In genomic region chr7:134186801-134187200, GRCh38 we compare ENCODE assay signal across 24 cellular contexts. TPM values are rescaled to one million over a fixed set of nuclear protein-coding genes. Genes with fewer than 3 reads are reported as not detected.
"Had no signal": no experiment of that assay in that cellular context is flagged by ENCODE, and none has a peak within 500 bp of the region (broad histone marks: within the 10 kb centered on the region; RNA-seq: fewer than 3 reads in every experiment).

No MANE protein-coding gene starts in this region.

- FAIRE-seq: endothelial cell of umbilical vein had no signal

- ATAC-seq: left lobe of liver, natural killer cell, psoas muscle, right lobe of liver had no signal

- H3K27ac Mint-ChIP-seq: endodermal cell, natural killer cell, neural progenitor cell had no signal

- H3K27ac ChIP-seq: coronary artery, hepatocyte, neural progenitor cell, psoas muscle, right lobe of liver, skin epidermis, stomach, thoracic aorta had no signal

- H3K4me1 ChIP-seq: neural progenitor cell, psoas muscle, right lobe of liver, stomach had no signal

- H3K36me3 ChIP-seq: neural progenitor cell, right lobe of liver, stomach, thoracic aorta had no signal

- H3K4me3 Mint-ChIP-seq: endodermal cell, natural killer cell, neural progenitor cell had no signal

- DNase-seq: cerebellar nuclear complex; effector CD4-positive, alpha-beta T cell; endodermal cell; erythroblast; foreskin melanocyte; head of caudate nucleus; natural killer cell; nucleus accumbens; psoas muscle; retina; right lobe of liver; stimulated activated CD4-positive, alpha-beta T cell treated with anti-CD3 and anti-CD28 coated beads, Interleukin-2, amount 100 ng/mL, for 24 hours; stimulated activated CD4-positive, alpha-beta T cell treated with anti-CD3 and anti-CD28 coated beads, Interleukin-4, amount 100 ng/mL, for 4 hours; stimulated activated naive CD4-positive, alpha-beta T cell; stomach; substantia nigra; trophoblast cell had no signal

- H3K9me3 Mint-ChIP-seq: endodermal cell, natural killer cell, neural progenitor cell had no signal

- H3K4me1 Mint-ChIP-seq: endodermal cell, natural killer cell had no signal

- H3K9me3 ChIP-seq: psoas muscle, right lobe of liver, stomach, thoracic aorta had no signal

- H3K27me3 ChIP-seq: hepatocyte, neural progenitor cell, right lobe of liver, stomach had no signal

- H3K36me3 Mint-ChIP-seq: natural killer cell, neural progenitor cell had no signal

- H3K4me3 ChIP-seq: coronary artery, hepatocyte, neural progenitor cell, psoas muscle, right lobe of liver, skin epidermis, stomach, thoracic aorta had no signal

RNA-seq across cellular contexts. Expression of gene LRGUK, which starts 59.7 kb away (rescaled TPM):
- polyA plus RNA-seq: hepatocyte had no signal
